14 cellular contexts compared by ENCODE assay signal in genomic region chr3:78765671-78766485, GRCh38.
DNase-seq lines count a peak whose midpoint lies in the region; ATAC-seq and TF ChIP-seq lines count a peak whose summit lies in the region.
"Had no signal": no experiment of that assay in that cellular context is flagged by ENCODE, and none has a peak within 500 bp of the region (broad histone marks: within the 10 kb centered on the region; RNA-seq: fewer than 3 reads in every experiment).

No MANE protein-coding gene starts in this region.

- peak; percentile 44 for DNase-seq in NCI-H345 (lab: John Stamatoyannopoulos, UW)
- DNase-seq in NCI-H345 treated with DMSO at 0.1 percent for 48 hours (lab: John Stamatoyannopoulos, UW; ENCODE audit: unreplicated experiment) = no peak
- peak; percentile 74 to 93 for DNase-seq in NCI-H524 (lab: John Stamatoyannopoulos, UW)
- no peak for DNase-seq in endodermal cell
- no peak for DNase-seq in posterior vena cava (ENCODE audit: low spot score)
- DNase-seq in natural killer cell treated with Interleukin-12 subunit alpha and Interleukin-12 subunit beta and Interleukin-15 and Interleukin-18, amount 100 ng/mL, for 72 hours (ENCODE audit: low spot score) = no peak
- DNase-seq: activated CD4-positive, alpha-beta memory T cell treated with anti-CD3 and anti-CD28 coated beads for 36 hours; activated gamma-delta T cell treated with Interleukin-2 at 50 U/mL for 16 hours; OCI-M1; psoas muscle; upper lobe of left lung had no signal

- no peaks in the 10 kb centered on the region for H3K27me3 Mint-ChIP-seq in endodermal cell (ENCODE audit: insufficient read depth)
- H3K27me3 Mint-ChIP-seq in natural killer cell treated with Interleukin-12 subunit alpha and Interleukin-12 subunit beta and Interleukin-15 and Interleukin-18, amount 100 ng/mL, for 72 hours = no peaks in the 10 kb centered on the region
- H3K27me3 Mint-ChIP-seq: activated CD4-positive, alpha-beta memory T cell treated with anti-CD3 and anti-CD28 coated beads for 36 hours; memory B cell had no signal

- H3K9me3 Mint-ChIP-seq in endodermal cell = peaks cover 6% of the 10 kb centered on the region
- peaks cover 26% of the 10 kb centered on the region for H3K9me3 Mint-ChIP-seq in natural killer cell treated with Interleukin-12 subunit alpha and Interleukin-12 subunit beta and Interleukin-15 and Interleukin-18, amount 100 ng/mL, for 72 hours

- no peaks in the 10 kb centered on the region for H3K27me3 ChIP-seq in endodermal cell (ENCODE audit: control insufficient read depth, insufficient read depth, low read length, poor library complexity, severe bottlenecking)
- H3K27me3 ChIP-seq: upper lobe of left lung had no signal

- ATAC-seq in natural killer cell treated with Interleukin-12 subunit alpha and Interleukin-12 subunit beta and Interleukin-15 and Interleukin-18, amount 100 ng/mL, for 72 hours = no peak
- ATAC-seq in HG03457 (IDR thresholded peaks at IDR 0.05; ENCODE audit: unreplicated experiment) (no peak), GM18909 (IDR thresholded peaks at IDR 0.05; ENCODE audit: poor library complexity, unreplicated experiment) (no peak)
- ATAC-seq: psoas muscle had no signal

- H3K4me3 ChIP-seq in endodermal cell (ENCODE audit: low read length) = no peak overlapping the region
- H3K4me3 ChIP-seq: psoas muscle, upper lobe of left lung had no signal

- H3K4me1 ChIP-seq in endodermal cell (ENCODE audit: control insufficient read depth, insufficient read depth, low read length) = no peaks in the 10 kb centered on the region
- H3K4me1 ChIP-seq: psoas muscle, upper lobe of left lung had no signal

- intact Hi-C loops in posterior vena cava (cut with DNase I) = no loop called here

- TF ChIP-seq CTCF in endodermal cell (conservative IDR thresholded peaks at IDR 0.05) = no peak

- no peak overlapping the region for H3K27ac Mint-ChIP-seq in endodermal cell
- no peak overlapping the region for H3K27ac Mint-ChIP-seq in natural killer cell treated with Interleukin-12 subunit alpha and Interleukin-12 subunit beta and Interleukin-15 and Interleukin-18, amount 100 ng/mL, for 72 hours
- H3K27ac Mint-ChIP-seq: activated CD4-positive, alpha-beta memory T cell treated with anti-CD3 and anti-CD28 coated beads for 36 hours; memory B cell had no signal

- H3K9me3 ChIP-seq in endodermal cell (ENCODE audit: control insufficient read depth, low read length) = no peaks in the 10 kb centered on the region
- H3K9me3 ChIP-seq: psoas muscle, upper lobe of left lung had no signal

- no peaks in the 10 kb centered on the region for H3K36me3 Mint-ChIP-seq in endodermal cell (ENCODE audit: low read depth)
- H3K36me3 Mint-ChIP-seq in natural killer cell treated with Interleukin-12 subunit alpha and Interleukin-12 subunit beta and Interleukin-15 and Interleukin-18, amount 100 ng/mL, for 72 hours = peaks cover 12% of the 10 kb centered on the region
- H3K36me3 Mint-ChIP-seq: activated CD4-positive, alpha-beta memory T cell treated with anti-CD3 and anti-CD28 coated beads for 36 hours; memory B cell had no signal

- WGBS in endodermal cell (ENCODE audit: insufficient coverage in 1 of 2, insufficient read length in 1 of 2), 2 experiments = 89 to 94% methylated on average over 3 to 5 of the region's 5 CpGs

- H3K36me3 ChIP-seq in endodermal cell (ENCODE audit: control insufficient read depth, insufficient read depth, low read length) = no peaks in the 10 kb centered on the region
- H3K36me3 ChIP-seq: upper lobe of left lung had no signal

- H3K4me3 Mint-ChIP-seq in endodermal cell = no peak overlapping the region
- H3K4me3 Mint-ChIP-seq in natural killer cell treated with Interleukin-12 subunit alpha and Interleukin-12 subunit beta and Interleukin-15 and Interleukin-18, amount 100 ng/mL, for 72 hours = no peak overlapping the region
- H3K4me3 Mint-ChIP-seq: activated CD4-positive, alpha-beta memory T cell treated with anti-CD3 and anti-CD28 coated beads for 36 hours; memory B cell had no signal

- peaks cover 8% of the 10 kb centered on the region for H3K4me1 Mint-ChIP-seq in endodermal cell
- no peaks in the 10 kb centered on the region for H3K4me1 Mint-ChIP-seq in natural killer cell treated with Interleukin-12 subunit alpha and Interleukin-12 subunit beta and Interleukin-15 and Interleukin-18, amount 100 ng/mL, for 72 hours (ENCODE audit: low read depth in 2 of 2)
- H3K4me1 Mint-ChIP-seq: memory B cell had no signal

- no peak overlapping the region for H3K9ac ChIP-seq in endodermal cell (ENCODE audit: extremely low read depth, low read length, poor library complexity, severe bottlenecking)

- peak overlapping the region; percentile 47 for H3K27ac ChIP-seq in endodermal cell (ENCODE audit: low read depth, low read length)
- H3K27ac ChIP-seq: psoas muscle, upper lobe of left lung had no signal

Comparison
In these comparisons a context has a peak if more than half of its experiments do, and no peak if none do; other contexts are left out.
1. DNase-seq: peak in NCI-H345 (single experiment) and NCI-H524 (2 of 2); none in NCI-H345 treated with DMSO at 0.1 percent for 48 hours (single experiment), endodermal cell (single experiment), posterior vena cava (single experiment) and natural killer cell treated with Interleukin-12 subunit alpha and Interleukin-12 subunit beta and Interleukin-15 and Interleukin-18, amount 100 ng/mL, for 72 hours (single experiment).